Comparison of ENCODE assay signal across 14 cellular contexts in the genomic region with DNA sequence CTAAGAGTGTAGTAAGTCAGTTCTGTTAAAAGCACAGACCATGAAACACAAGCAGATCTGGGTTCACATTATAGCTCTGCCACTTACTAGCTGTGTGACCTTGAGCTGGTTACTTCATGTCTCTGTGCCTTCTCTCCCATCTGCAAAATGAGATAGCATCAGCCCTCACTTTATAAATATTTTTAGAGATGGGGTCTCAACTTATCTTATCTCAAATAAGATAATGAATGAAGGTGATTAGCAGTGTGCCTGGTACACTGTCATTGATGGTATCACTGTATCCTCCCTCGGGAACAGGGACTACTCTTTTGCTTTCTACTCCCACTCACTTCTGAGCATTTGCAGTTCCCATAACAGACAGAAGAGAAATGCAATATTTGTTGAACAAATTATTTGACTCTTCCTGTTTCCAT. TPM values are rescaled to one million over a fixed set of nuclear protein-coding genes. Genes with fewer than 3 reads are reported as not detected.
DNase-seq lines count a peak whose midpoint lies in the region; ATAC-seq, FAIRE-seq and TF ChIP-seq lines count a peak whose summit lies in the region.
"Had no signal": no experiment of that assay in that cellular context is flagged by ENCODE, and none has a peak within 500 bp of the region (broad histone marks: within the 10 kb centered on the region; RNA-seq: fewer than 3 reads in every experiment).

No MANE protein-coding gene starts in this region.

- CTCF ChIA-PET in K562 (lab: Yijun Ruan, JAX; ENCODE audit: low intra/inter-chr PET ratio): no interaction called here
- CTCF ChIA-PET in CD4-positive, alpha-beta memory T cell (lab: Charles Lee; ENCODE audit: partially characterized antibody): no interaction called here

- POLR2A ChIA-PET in K562 (lab: Yijun Ruan, JAX): interaction anchor here (0.6 to 1.2 kb wide), 3 partner anchors 10 to 40 kb away, joined by 3 read pairs; no protein-coding TSS in a partner anchor
- POLR2A ChIA-PET in CD4-positive, alpha-beta memory T cell (lab: Charles Lee; ENCODE audit: partially characterized antibody): no interaction called here

- no peaks in the 10 kb centered on the region; the same call in 2 of the 3 replicates for H3K79me2 ChIP-seq in K562 (ENCODE audit: control insufficient read depth, insufficient read depth, low read length)

- no peaks in the 10 kb centered on the region for H3K27me3 ChIP-seq in K562 (ENCODE audit: control insufficient read depth in 2 of 2, insufficient read depth in 2 of 2, low read length in 2 of 2)
- no peaks in the 10 kb centered on the region for H3K27me3 ChIP-seq in upper lobe of left lung
- no peaks in the 10 kb centered on the region for H3K27me3 ChIP-seq in CD4-positive, alpha-beta memory T cell (ENCODE audit: insufficient read depth, low read length)
- H3K27me3 ChIP-seq: BLaER1, left lung, neutrophil had no signal

- ATAC-seq in GM21447 (IDR thresholded peaks at IDR 0.05; ENCODE audit: unreplicated experiment) (peak; percentile 61), HG03039 (IDR thresholded peaks at IDR 0.05; ENCODE audit: unreplicated experiment) (peak; percentile 59), K562 (no peak), upper lobe of left lung (ENCODE audit: low FRiP score in 2 of 2) (no peak)
- ATAC-seq in activated T-cell treated with anti-CD3 and anti-CD28 coated beads, Interleukin-2, amount 50 U/mL, for 72 hours (replicated peaks in 1 of 2): no peak

- 0% methylated on average over 1 of the region's 1 CpG for WGBS in K562 (ENCODE audit: insufficient coverage, low coverage, missing lambda C conversion rate)
- 0% methylated on average over 1 of the region's 1 CpG for WGBS in upper lobe of left lung, 2 donors

- no peaks in the 10 kb centered on the region for H3K36me3 ChIP-seq in K562 (ENCODE audit: control insufficient read depth, insufficient read depth, low read length)
- H3K36me3 ChIP-seq in upper lobe of left lung: no peaks in the 10 kb centered on the region
- H3K36me3 ChIP-seq in CD4-positive, alpha-beta memory T cell (ENCODE audit: insufficient read depth, low read length): no peaks in the 10 kb centered on the region
- H3K36me3 ChIP-seq: BLaER1, left lung, neutrophil, WERI-Rb-1 had no signal

- H3K9ac ChIP-seq in K562 (ENCODE audit: insufficient read depth in 1 of 2, low read depth in 2 of 2, low read length in 2 of 2): no peak overlapping the region
- H3K9ac ChIP-seq: BLaER1 had no signal

- H3K4me2 ChIP-seq in K562 (ENCODE audit: insufficient read depth, low read length): no peak overlapping the region
- H3K4me2 ChIP-seq: BLaER1 had no signal

- H3K4me1 Mint-ChIP-seq in activated T-cell treated with anti-CD3 and anti-CD28 coated beads, Interleukin-2, amount 50 U/mL, for 72 hours (ENCODE audit: low read depth): peaks cover 22% of the 10 kb centered on the region
- H3K4me1 Mint-ChIP-seq in CD4-positive, alpha-beta memory T cell: peaks cover 11 to 21% (median 16%) of the 10 kb centered on the region in 4 donors

- H4K20me1 ChIP-seq in K562 (replicated peaks; ENCODE audit: control insufficient read depth, insufficient read depth, low read length): no peaks in the 10 kb centered on the region
- H4K20me1 ChIP-seq: BLaER1 had no signal

- no peak for TF ChIP-seq EP300 in K562 (IDR thresholded peaks at IDR 0.05; ENCODE audit: low read length)
- TF ChIP-seq EP300 in upper lobe of left lung (IDR thresholded peaks at IDR 0.05): no peak

- peak; percentile 8 for DNase-seq in GM18507 (ENCODE audit: extremely low spot score, insufficient read length, low read depth)
- DNase-seq in K562 (ENCODE audit: extremely low read depth in 1 of 4, low spot score in 3 of 4): no peak
- no peak for DNase-seq in upper lobe of left lung
- DNase-seq in activated T-cell treated with anti-CD3 and anti-CD28 coated beads, Interleukin-2, amount 50 U/mL, for 72 hours: no peak
- no peak for DNase-seq in stimulated activated CD4-positive, alpha-beta T cell treated with anti-CD3 and anti-CD28 coated beads, Interleukin-4, amount 100 ng/mL, for 4 hours
- no peak for DNase-seq in CD4-positive, alpha-beta memory T cell
- DNase-seq: left lung had no signal

- H3K27ac ChIP-seq in K562 (ENCODE audit: extremely low read depth, low read depth, low read length) (no peak overlapping the region), upper lobe of left lung (no peak overlapping the region)
- no peak overlapping the region for H3K27ac ChIP-seq in CD4-positive, alpha-beta memory T cell (ENCODE audit: low read depth, low read length)
- H3K27ac ChIP-seq: BLaER1, left lung, neutrophil, skin epidermis, WERI-Rb-1 had no signal

- TF ChIP-seq POLR2A in K562 (conservative IDR thresholded peaks at IDR 0.05) (no peak), upper lobe of left lung (IDR thresholded peaks at IDR 0.05) (no peak)

- in situ Hi-C loops in K562 (cut with MboI): no loop called here

- intact Hi-C loops in K562 (cut with micrococcal nuclease): no loop called here
- intact Hi-C loops in CD4-positive, alpha-beta memory T cell (cut with micrococcal nuclease): no loop called here

- BruUV-seq in K562 (replicated peaks; lab: Mats Ljungman, UMichigan): no TSS peak

- H3K27ac Mint-ChIP-seq in activated T-cell treated with anti-CD3 and anti-CD28 coated beads, Interleukin-2, amount 50 U/mL, for 72 hours: no peak overlapping the region
- H3K27ac Mint-ChIP-seq in CD4-positive, alpha-beta memory T cell: peak overlapping the region in 3 of 7 donors; percentile 24 to 77 (median 44)

- H3K9me1 ChIP-seq in K562 (ENCODE audit: control insufficient read depth, insufficient read depth, low read length): no peaks in the 10 kb centered on the region

- H3K9me3 ChIP-seq in K562 (replicated peaks; ENCODE audit: control insufficient read depth, insufficient read depth, low read depth, low read length) (no peaks in the 10 kb centered on the region), upper lobe of left lung (no peaks in the 10 kb centered on the region)
- no peaks in the 10 kb centered on the region for H3K9me3 ChIP-seq in CD4-positive, alpha-beta memory T cell (ENCODE audit: control insufficient read depth in 1 of 2, low read length in 2 of 2)
- H3K9me3 ChIP-seq: BLaER1, left lung, neutrophil had no signal

- no peak overlapping the region for H2AFZ ChIP-seq in K562 (ENCODE audit: low read depth, low read length)

- no peak for TF ChIP-seq CTCF in K562 (IDR thresholded peaks at IDR 0.05 in 2 of 3, conservative IDR thresholded peaks at IDR 0.05 in 1 of 3; ENCODE audit: insufficient read depth in 2 of 3, low read depth in 1 of 3, low read length in 3 of 3)
- TF ChIP-seq CTCF in upper lobe of left lung (IDR thresholded peaks at IDR 0.05): no peak

- peaks cover 4 to 7% of the 10 kb centered on the region in 2 donors for H3K36me3 Mint-ChIP-seq in activated T-cell treated with anti-CD3 and anti-CD28 coated beads, Interleukin-2, amount 50 U/mL, for 72 hours (ENCODE audit: insufficient read depth in 2 of 2)
- peaks cover 0 to 8% of the 10 kb centered on the region in 2 donors for H3K36me3 Mint-ChIP-seq in CD4-positive, alpha-beta memory T cell

- FAIRE-seq in GM18507 (lab: Jason Lieb, UNC) (peak; percentile 67), K562 (lab: Jason Lieb, UNC) (no peak)
- FAIRE-seq: endometrium had no signal

- no peak for TF ChIP-seq RAD21 in K562 (CRISPR knock-in tag; conservative IDR thresholded peaks at IDR 0.05 in 1 of 2, IDR thresholded peaks at IDR 0.05 in 1 of 2)

- no peak overlapping the region for H3K4me3 Mint-ChIP-seq in activated T-cell treated with anti-CD3 and anti-CD28 coated beads, Interleukin-2, amount 50 U/mL, for 72 hours
- H3K4me3 Mint-ChIP-seq in CD4-positive, alpha-beta memory T cell: no peak overlapping the region

- H3K4me3 ChIP-seq in K562: no peak overlapping the region
- no peak overlapping the region for H3K4me3 ChIP-seq in upper lobe of left lung
- H3K4me3 ChIP-seq in CD4-positive, alpha-beta memory T cell (ENCODE audit: low read length in 2 of 2): no peak overlapping the region
- H3K4me3 ChIP-seq: BLaER1, left lung, skin epidermis had no signal

- peaks cover 0 to 5% of the 10 kb centered on the region in 2 experiments; a peak in 2 of 5 replicates for H3K4me1 ChIP-seq in K562 (replicated peaks in 1 of 2; ENCODE audit: control insufficient read depth in 2 of 2, insufficient read depth in 2 of 2, low read length in 2 of 2)
- H3K4me1 ChIP-seq in upper lobe of left lung: no peaks in the 10 kb centered on the region
- H3K4me1 ChIP-seq in CD4-positive, alpha-beta memory T cell (ENCODE audit: insufficient read depth, low read length): no peaks in the 10 kb centered on the region

- peaks cover 0 to 2% of the 10 kb centered on the region in 2 donors for H3K9me3 Mint-ChIP-seq in activated T-cell treated with anti-CD3 and anti-CD28 coated beads, Interleukin-2, amount 50 U/mL, for 72 hours
- H3K9me3 Mint-ChIP-seq in CD4-positive, alpha-beta memory T cell: peaks cover 0 to 4% (median 0%) of the 10 kb centered on the region in 8 donors

- H3K27me3 Mint-ChIP-seq in activated T-cell treated with anti-CD3 and anti-CD28 coated beads, Interleukin-2, amount 50 U/mL, for 72 hours (ENCODE audit: low read depth): no peaks in the 10 kb centered on the region
- H3K27me3 Mint-ChIP-seq in CD4-positive, alpha-beta memory T cell: no peaks in the 10 kb centered on the region

TF ChIP-seq in K562, 482 proteins besides CTCF, POLR2A, EP300 and RAD21 (continues in another document):
- TF ChIP-seq ERF (CRISPR knock-in tag; IDR thresholded peaks at IDR 0.05): no peak

RNA-seq across cellular contexts. Expression of a gene that starts 52.4 kb away (rescaled TPM):
- total RNA-seq in K562 (2011; cell fraction: chromatin; rRNA removed; ENCODE audit: low replicate concordance): 88.6 and 134 TPM in 2 replicates
- total RNA-seq in K562 (2011; cell fraction: nucleolus; rRNA removed): 30.5 and 37.0 TPM in 2 replicates
- 49.3 and 71.1 TPM in 2 replicates for total RNA-seq in K562 (2011; cell fraction: nucleoplasm; rRNA removed)
- total RNA-seq in K562 (2014; rRNA removed) (12.9 and 15.3 TPM in 2 replicates), K562 (2014; rRNA removed; fragmentation: Illumina TruSeq; extraction: Trizol) (14.0 and 14.4 TPM in 2 replicates), K562 (2015; rRNA removed; fragmentation: Illumina TruSeq; extraction: Trizol) (13.3 and 13.5 TPM in 2 replicates), K562 (2021) (23.8 and 24.6 TPM in 2 replicates), upper lobe of left lung (100 to 1,000 TPM in 1 of 6 donors, 10 to 100 TPM in 5; 38.6 to 118 (median 66.4) TPM)
- polyA plus RNA-seq in K562 (2011; rRNA removed) (22.8 and 37.1 TPM in 2 replicates), K562 (2014; fragmentation: Illumina TruSeq; extraction: Trizol) (25.2 and 32.9 TPM in 2 replicates), K562 (2014; fragmentation: Nextera tagmentation; extraction: Ambion mirVana) (1 to 10 TPM; 4.6 to 5.2 TPM), K562 (2014; rRNA removed) (10.2 and 12.1 TPM in 2 replicates)
- 9.9 and 17.6 TPM in 2 replicates for polyA plus RNA-seq in K562 (2011; cell fraction: cytosol; rRNA removed)
- 18.9 and 35.9 TPM in 2 replicates for polyA plus RNA-seq in K562 (2011; cell fraction: nucleus; rRNA removed)
- 15.4 and 20.0 TPM in 2 replicates for polyA plus RNA-seq in K562 (2012)
- polyA minus RNA-seq in K562 (2011; rRNA and poly(A)+ RNA removed): 38.8 and 57.4 TPM in 2 replicates
- 16.7 and 17.4 TPM in 2 replicates for polyA minus RNA-seq in K562 (2011; cell fraction: cytosol; rRNA and poly(A)+ RNA removed)
- 14.3 and 21.5 TPM in 2 replicates for polyA minus RNA-seq in K562 (2011; cell fraction: nucleus; rRNA and poly(A)+ RNA removed)
- total RNA-seq in activated T-cell treated with anti-CD3 and anti-CD28 coated beads, Interleukin-2, amount 50 U/mL, for 72 hours: 10 to 100 TPM; 41.7 to 47.4 TPM
- total RNA-seq in CD4-positive, alpha-beta memory T cell: 10 to 100 TPM; 32.8 to 35.7 TPM
- 10 to 100 TPM in 1 of 2 donors, 1 to 10 TPM in 1; 9.6 to 20.7 TPM for polyA plus RNA-seq in CD4-positive, alpha-beta memory T cell

Comparison
In these comparisons a context has a peak if more than half of its experiments do, and no peak if none do; other contexts are left out.
1. ATAC-seq: peak in GM21447 (single experiment) and HG03039 (single experiment); none in K562 (single experiment), upper lobe of left lung (0 of 2) and activated T-cell treated with anti-CD3 and anti-CD28 coated beads, Interleukin-2, amount 50 U/mL, for 72 hours (0 of 2).